19 cellular contexts compared by ENCODE assay signal in genomic region chr16:30767767-30768465, GRCh38. TPM values are rescaled to one million over a fixed set of nuclear protein-coding genes. Genes with fewer than 3 reads are reported as not detected.
DNase-seq lines count a peak whose midpoint lies in the region; ATAC-seq and TF ChIP-seq lines count a peak whose summit lies in the region.
"Had no signal": no experiment of that assay in that cellular context is flagged by ENCODE, and none has a peak within 500 bp of the region (broad histone marks: within the 10 kb centered on the region; RNA-seq: fewer than 3 reads in every experiment).

No MANE protein-coding gene starts in this region.

- no peak for TF ChIP-seq CTCF in heart left ventricle (IDR thresholded peaks at IDR 0.05)

- H3K4me1 Mint-ChIP-seq in activated CD8-positive, alpha-beta memory T cell treated with anti-CD3 and anti-CD28 coated beads, Interleukin-2, amount 10 ng/mL, durations not matched to agents 7 days and 5 days = peaks cover 20% of the 10 kb centered on the region
- peaks cover 25% of the 10 kb centered on the region for H3K4me1 Mint-ChIP-seq in stimulated activated effector memory CD8-positive, alpha-beta T cell treated with anti-CD3 and anti-CD28 coated beads, Interleukin-12 subunit alpha, Interleukin-12 subunit beta, amount 100 ng/mL, for 72 hours

- no peak for TF ChIP-seq POLR2A in heart left ventricle (IDR thresholded peaks at IDR 0.05)

- H3K36me3 Mint-ChIP-seq in activated CD8-positive, alpha-beta memory T cell treated with anti-CD3 and anti-CD28 coated beads, Interleukin-2, amount 10 ng/mL, durations not matched to agents 7 days and 5 days = peaks cover 48% of the 10 kb centered on the region
- peaks cover 100% of the 10 kb centered on the region for H3K36me3 Mint-ChIP-seq in stimulated activated effector memory CD8-positive, alpha-beta T cell treated with anti-CD3 and anti-CD28 coated beads, Interleukin-12 subunit alpha, Interleukin-12 subunit beta, amount 100 ng/mL, for 72 hours

- H3K27ac Mint-ChIP-seq in activated CD8-positive, alpha-beta memory T cell treated with anti-CD3 and anti-CD28 coated beads, Interleukin-2, amount 10 ng/mL, durations not matched to agents 7 days and 5 days = no peak overlapping the region
- H3K27ac Mint-ChIP-seq in stimulated activated effector memory CD8-positive, alpha-beta T cell treated with anti-CD3 and anti-CD28 coated beads, Interleukin-12 subunit alpha, Interleukin-12 subunit beta, amount 100 ng/mL, for 72 hours = no peak overlapping the region
- H3K27ac Mint-ChIP-seq: activated CD4-positive, alpha-beta T cell treated with anti-CD3 and anti-CD28 coated beads, Interleukin-2, amount 10 ng/mL, durations not matched to agents 24 days and 14 days; activated naive CD8-positive, alpha-beta T cell had no signal

- no peaks in the 10 kb centered on the region for H3K9me3 ChIP-seq in heart left ventricle
- H3K9me3 ChIP-seq: BLaER1 treated with 17β-estradiol and CSF1 and Interleukin-3, amounts not matched to agents 10 nM and 100 nM; stomach had no signal

- ATAC-seq in activated CD8-positive, alpha-beta memory T cell treated with anti-CD3 and anti-CD28 coated beads, Interleukin-2, amount 10 ng/mL, durations not matched to agents 7 days and 5 days = peak; percentile 50
- ATAC-seq in heart left ventricle = peak in 3 of 4 donors; percentile 38 to 53 (median 40)
- peak; percentile 60 for ATAC-seq in stimulated activated effector memory CD8-positive, alpha-beta T cell treated with anti-CD3 and anti-CD28 coated beads, Interleukin-12 subunit alpha, Interleukin-12 subunit beta, amount 100 ng/mL, for 72 hours
- ATAC-seq in GM21529 (IDR thresholded peaks at IDR 0.05; ENCODE audit: unreplicated experiment) = no peak
- ATAC-seq: right cardiac atrium had no signal

- H3K4me1 ChIP-seq in heart left ventricle = peaks cover 0 to 42% (median 23%) of the 10 kb centered on the region in 12 donors

- 72 to 85% (median 80%) methylated on average over 13 to 18 of the region's 18 CpGs for WGBS in heart left ventricle, 4 donors

- H3K36me3 ChIP-seq in heart left ventricle = peaks cover 6 to 100% (median 97%) of the 10 kb centered on the region in 9 donors

- no peak for DNase-seq in activated CD8-positive, alpha-beta memory T cell treated with anti-CD3 and anti-CD28 coated beads, Interleukin-2, amount 10 ng/mL, durations not matched to agents 7 days and 5 days
- DNase-seq in activated CD8-positive, alpha-beta memory T cell treated with anti-CD3 and anti-CD28 coated beads, Interleukin-2, amount 50 U/mL, for 4 hours = no peak
- DNase-seq in heart left ventricle (peak in 1 of 5 donors; percentile 21), NCI-H82 (lab: John Stamatoyannopoulos, UW) (no peak)
- no peak for DNase-seq in stimulated activated effector memory CD8-positive, alpha-beta T cell treated with anti-CD3 and anti-CD28 coated beads, Interleukin-12 subunit alpha, Interleukin-12 subunit beta, amount 100 ng/mL, for 72 hours (ENCODE audit: low spot score in 2 of 2)
- DNase-seq: 8988T; activated CD4-positive, alpha-beta T cell treated with anti-CD3 and anti-CD28 coated beads, Interleukin-2, amount 10 ng/mL, durations not matched to agents 24 days and 14 days; activated T-cell treated with anti-CD3 and anti-CD28 coated beads, Interleukin-2, amount 50 U/mL, for 1 hour; brain microvascular endothelial cell; DMS153; NCI-H1048; NCI-H2107; nucleus accumbens; PC-9; stomach had no signal

- no peak overlapping the region for H3K4me3 ChIP-seq in heart left ventricle
- H3K4me3 ChIP-seq: BLaER1 treated with 17β-estradiol and CSF1 and Interleukin-3, amounts not matched to agents 10 nM and 100 nM; PC-9; stomach had no signal

- H3K4me3 Mint-ChIP-seq in activated CD8-positive, alpha-beta memory T cell treated with anti-CD3 and anti-CD28 coated beads, Interleukin-2, amount 10 ng/mL, durations not matched to agents 7 days and 5 days = no peak overlapping the region
- H3K4me3 Mint-ChIP-seq in stimulated activated effector memory CD8-positive, alpha-beta T cell treated with anti-CD3 and anti-CD28 coated beads, Interleukin-12 subunit alpha, Interleukin-12 subunit beta, amount 100 ng/mL, for 72 hours = no peak overlapping the region
- H3K4me3 Mint-ChIP-seq: activated CD4-positive, alpha-beta T cell treated with anti-CD3 and anti-CD28 coated beads, Interleukin-2, amount 10 ng/mL, durations not matched to agents 24 days and 14 days; activated naive CD8-positive, alpha-beta T cell had no signal

- peak overlapping the region in 10 of 12 donors; percentile 24 to 85 (median 52) for H3K27ac ChIP-seq in heart left ventricle
- H3K27ac ChIP-seq: BLaER1 treated with 17β-estradiol and CSF1 and Interleukin-3, amounts not matched to agents 10 nM and 100 nM; brain microvascular endothelial cell; PC-9; stomach had no signal

- intact Hi-C loops in heart left ventricle (cut with DNase I) = no loop called here

- H3K27me3 Mint-ChIP-seq in activated CD8-positive, alpha-beta memory T cell treated with anti-CD3 and anti-CD28 coated beads, Interleukin-2, amount 10 ng/mL, durations not matched to agents 7 days and 5 days = no peaks in the 10 kb centered on the region
- H3K27me3 Mint-ChIP-seq: activated CD4-positive, alpha-beta T cell treated with anti-CD3 and anti-CD28 coated beads, Interleukin-2, amount 10 ng/mL, durations not matched to agents 24 days and 14 days; activated naive CD8-positive, alpha-beta T cell had no signal

- H3K9me3 Mint-ChIP-seq in activated CD8-positive, alpha-beta memory T cell treated with anti-CD3 and anti-CD28 coated beads, Interleukin-2, amount 10 ng/mL, durations not matched to agents 7 days and 5 days (ENCODE audit: low read depth) = no peaks in the 10 kb centered on the region
- H3K9me3 Mint-ChIP-seq in stimulated activated effector memory CD8-positive, alpha-beta T cell treated with anti-CD3 and anti-CD28 coated beads, Interleukin-12 subunit alpha, Interleukin-12 subunit beta, amount 100 ng/mL, for 72 hours = no peaks in the 10 kb centered on the region
- H3K9me3 Mint-ChIP-seq: activated CD4-positive, alpha-beta T cell treated with anti-CD3 and anti-CD28 coated beads, Interleukin-2, amount 10 ng/mL, durations not matched to agents 24 days and 14 days had no signal

- H3K27me3 ChIP-seq in heart left ventricle = no peaks in the 10 kb centered on the region
- H3K27me3 ChIP-seq: BLaER1 treated with 17β-estradiol and CSF1 and Interleukin-3, amounts not matched to agents 10 nM and 100 nM; brain microvascular endothelial cell; stomach had no signal

- CTCF ChIA-PET in activated CD8-positive, alpha-beta memory T cell treated with anti-CD3 and anti-CD28 coated beads, Interleukin-2, amount 10 ng/mL, durations not matched to agents 7 days and 5 days (lab: Charles Lee) = interaction anchor here (1.1 to 1.4 kb wide), 2 partner anchors 46 to 76 kb away, joined by 4 read pairs; no protein-coding TSS in a partner anchor

RNA-seq across cellular contexts. Expression of gene RNF40, which starts 5.8 kb away (rescaled TPM):
- total RNA-seq in activated CD8-positive, alpha-beta memory T cell treated with anti-CD3 and anti-CD28 coated beads, Interleukin-2, amount 10 ng/mL, durations not matched to agents 7 days and 5 days = 100 to 1,000 TPM; 103 to 106 TPM
- total RNA-seq in heart left ventricle = 10 to 100 TPM; 29.3 to 62.0 (median 50.3) TPM
- polyA plus RNA-seq in heart left ventricle = 10 to 100 TPM; 31.3 to 66.9 TPM

RNA-seq across cellular contexts. Expression of gene CFAP119, which starts 6.1 kb away (rescaled TPM):
- total RNA-seq in activated CD8-positive, alpha-beta memory T cell treated with anti-CD3 and anti-CD28 coated beads, Interleukin-2, amount 10 ng/mL, durations not matched to agents 7 days and 5 days = 1 to 10 TPM; 4.1 to 4.6 TPM
- 1 to 10 TPM in 4 of 9 donors, under 1 TPM in 5; 0.48 to 1.8 (median 0.95) TPM for total RNA-seq in heart left ventricle
- 1 to 10 TPM; 1.4 to 2.1 TPM for polyA plus RNA-seq in heart left ventricle

RNA-seq across cellular contexts. Expression of gene ZNF629, which starts 19.1 kb away (rescaled TPM):
- total RNA-seq in activated CD8-positive, alpha-beta memory T cell treated with anti-CD3 and anti-CD28 coated beads, Interleukin-2, amount 10 ng/mL, durations not matched to agents 7 days and 5 days = 1 to 10 TPM; 1.6 to 2.5 TPM
- 10 to 100 TPM; 14.3 to 30.9 (median 22.7) TPM for total RNA-seq in heart left ventricle
- 10 to 100 TPM; 11.2 to 14.9 TPM for polyA plus RNA-seq in heart left ventricle

RNA-seq across cellular contexts. Expression of gene PHKG2, which starts 19.7 kb away (rescaled TPM):
- total RNA-seq in activated CD8-positive, alpha-beta memory T cell treated with anti-CD3 and anti-CD28 coated beads, Interleukin-2, amount 10 ng/mL, durations not matched to agents 7 days and 5 days = 10 to 100 TPM; 45.8 to 46.5 TPM
- 10 to 100 TPM; 13.5 to 26.7 (median 17.9) TPM for total RNA-seq in heart left ventricle
- polyA plus RNA-seq in heart left ventricle = 10 to 100 TPM; 19.5 to 37.7 TPM

Comparison
In these comparisons a context has a peak if more than half of its experiments do, and no peak if none do; other contexts are left out.
1. RNA of gene ZNF629, which starts 19.1 kb away (total RNA-seq): 14.3 to 30.9 TPM in heart left ventricle; 1.6 to 2.5 TPM in activated CD8-positive, alpha-beta memory T cell treated with anti-CD3 and anti-CD28 coated beads, Interleukin-2, amount 10 ng/mL, durations not matched to agents 7 days and 5 days; every median in the first group is over 4 times any median in the second.